ENCODE assay signal across 12 cellular contexts in the genomic region with DNA sequence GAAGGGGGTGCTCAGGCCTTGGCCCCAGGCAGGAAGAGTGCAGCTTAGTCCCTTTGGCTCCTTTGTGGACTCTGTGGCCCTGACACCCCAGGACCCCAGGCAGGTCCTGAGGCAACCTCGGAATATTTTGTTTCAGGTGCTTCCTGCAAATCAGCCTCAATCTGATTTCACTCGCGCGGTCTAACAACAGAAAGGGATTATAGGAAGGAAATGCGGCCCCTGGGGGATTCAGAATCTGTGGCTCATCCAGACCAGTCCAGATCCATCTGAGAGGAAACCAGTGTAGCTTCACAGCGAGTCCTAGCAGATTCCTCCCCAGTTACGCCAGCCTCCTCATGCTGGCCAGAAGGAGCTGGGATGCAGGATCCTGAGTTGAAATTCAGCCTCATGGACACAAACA. TPM values are rescaled to one million over a fixed set of nuclear protein-coding genes. Genes with fewer than 3 reads are reported as not detected.
DNase-seq lines count a peak whose midpoint lies in the region; ATAC-seq, FAIRE-seq and TF ChIP-seq lines count a peak whose summit lies in the region.
"Had no signal": no experiment of that assay in that cellular context is flagged by ENCODE, and none has a peak within 500 bp of the region (broad histone marks: within the 10 kb centered on the region; RNA-seq: fewer than 3 reads in every experiment).

No MANE protein-coding gene starts in this region.

- TF ChIP-seq CTCF in lung (IDR thresholded peaks at IDR 0.05; ENCODE audit: control extremely low read depth, extremely low read depth) (no peak), esophagus squamous epithelium (IDR thresholded peaks at IDR 0.05) (no peak)

- no peak for FAIRE-seq in GM19239 (lab: Jason Lieb, UNC)
- FAIRE-seq: G401.6 had no signal

- H3K9me3 ChIP-seq in lung (ENCODE audit: control insufficient read depth in 2 of 2, insufficient read depth in 1 of 2, low read length in 1 of 2) (no peaks in the 10 kb centered on the region), esophagus squamous epithelium (no peaks in the 10 kb centered on the region)

- H3K4me3 ChIP-seq in lung (no peak overlapping the region), esophagus squamous epithelium (no peak overlapping the region)

- H3K4me1 ChIP-seq in lung (ENCODE audit: control insufficient read depth in 2 of 2, insufficient read depth in 2 of 2, low read length in 2 of 2) (peaks cover 3 to 6% of the 10 kb centered on the region in 2 donors), esophagus squamous epithelium (peaks cover 0 to 29% (median 9%) of the 10 kb centered on the region in 3 donors)

- H3K27me3 ChIP-seq in lung (ENCODE audit: control insufficient read depth, insufficient read depth): no peaks in the 10 kb centered on the region
- H3K27me3 ChIP-seq in esophagus squamous epithelium: no peaks in the 10 kb centered on the region

- in situ Hi-C loops in KBM-7 (cut with MboI; ENCODE audit: low pct_unique_long_range_greater_than_20kb, low sequenced_read_pairs): no loop called here

- H3K36me3 ChIP-seq in lung (ENCODE audit: control insufficient read depth in 2 of 2, insufficient read depth in 2 of 2, low read length in 2 of 2) (no peaks in the 10 kb centered on the region), esophagus squamous epithelium (no peaks in the 10 kb centered on the region)

- DNase-seq in AG08395 (ENCODE audit: low spot score) (peak; percentile 55), KBM-7 (peak; percentile 36), dedifferentiated amniotic fluid mesenchymal stem cell (ENCODE audit: extremely low spot score) (peak; percentile 67), lung (ENCODE audit: low spot score) (no peak), GM19239 (ENCODE audit: insufficient read length, low spot score) (no peak), esophagus squamous epithelium (lab: John Stamatoyannopoulos, UW) (no peak), epidermal melanocyte (ENCODE audit: insufficient read length, low spot score) (no peak)
- DNase-seq: activated T-cell treated with anti-CD3 and anti-CD28 coated beads for 4 hours; AML-193; effector memory CD4-positive, alpha-beta T cell had no signal

- intact Hi-C loops in esophagus squamous epithelium (cut with DNase I): no loop called here

- H3K27ac ChIP-seq in lung (ENCODE audit: low read depth in 1 of 2, low read length in 1 of 2): no peak overlapping the region
- peak overlapping the region in 1 of 4 donors; percentile 44 for H3K27ac ChIP-seq in esophagus squamous epithelium

- 26 to 62% methylated on average over 7 of the region's 7 CpGs for WGBS in lung, 2 donors
- 60 to 78% methylated on average over 1 to 7 of the region's 7 CpGs for WGBS in esophagus squamous epithelium, 2 donors

- TF ChIP-seq POLR2A in esophagus squamous epithelium (IDR thresholded peaks at IDR 0.05): no peak

- peak; percentile 15 for ATAC-seq in lung (ENCODE audit: insufficient read depth, low FRiP score)
- no peak for ATAC-seq in GM18861 (IDR thresholded peaks at IDR 0.05; ENCODE audit: unreplicated experiment)

RNA-seq across cellular contexts. Expression of gene YWHAQ, which starts 59.5 kb away (rescaled TPM):
- total RNA-seq in lung (100 to 1,000 TPM; 271 to 275 TPM), esophagus squamous epithelium (100 to 1,000 TPM; 141 to 442 (median 227) TPM)
- 100 to 1,000 TPM in 1 of 2 donors, 10 to 100 TPM in 1; 94.6 to 173 TPM for polyA plus RNA-seq in lung

Comparison
In these comparisons a context has a peak if more than half of its experiments do, and no peak if none do; other contexts are left out.
1. DNase-seq: peak in AG08395 (single experiment), KBM-7 (single experiment) and dedifferentiated amniotic fluid mesenchymal stem cell (single experiment); none in lung (single experiment), GM19239 (single experiment), esophagus squamous epithelium (single experiment) and epidermal melanocyte (single experiment).